Comparison of ENCODE assay signal across 15 cellular contexts in the genomic region with DNA sequence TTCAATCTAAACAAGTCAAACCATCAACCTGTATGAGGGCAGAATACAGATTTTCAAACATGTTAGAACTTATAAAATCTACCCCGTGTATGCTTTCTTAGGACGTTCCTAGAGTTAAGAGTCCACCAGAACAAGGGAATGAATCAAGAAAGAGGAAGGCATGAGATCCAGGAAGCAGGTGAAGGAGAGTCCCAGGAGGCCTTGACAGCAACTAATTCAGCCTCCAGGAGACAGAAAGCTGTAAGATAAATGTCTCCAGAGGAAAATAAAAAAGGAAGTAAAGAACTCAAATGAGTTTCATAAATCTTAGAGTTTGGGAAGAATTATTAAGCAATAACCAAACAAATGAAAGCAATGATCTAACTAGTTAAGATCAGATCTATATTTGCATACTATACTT. TPM values are rescaled to one million over a fixed set of nuclear protein-coding genes. Genes with fewer than 3 reads are reported as not detected.
DNase-seq lines count a peak whose midpoint lies in the region; ATAC-seq, FAIRE-seq and TF ChIP-seq lines count a peak whose summit lies in the region.
"Had no signal": no experiment of that assay in that cellular context is flagged by ENCODE, and none has a peak within 500 bp of the region (broad histone marks: within the 10 kb centered on the region; RNA-seq: fewer than 3 reads in every experiment).

No MANE protein-coding gene starts in this region.

- peaks cover 31% of the 10 kb centered on the region for H3K36me3 Mint-ChIP-seq in brain

- H3K4me3 ChIP-seq in HepG2 (replicated peaks in 1 of 3; ENCODE audit: insufficient read depth in 1 of 3, low read depth in 2 of 3, low read length in 3 of 3) (0 out of 6 replicates have a peak overlapping the region, but pooled peaks of 1 of the 3 experiments have one; percentile 1), right lobe of liver (no peak overlapping the region), OCI-LY7 (ENCODE audit: low read depth, low read length, poor library complexity, severe bottlenecking) (peak overlapping the region; percentile 100), subcutaneous abdominal adipose tissue (ENCODE audit: low read depth in 1 of 5, low read length in 5 of 5) (no peak overlapping the region)

- H3K27ac Mint-ChIP-seq in brain: peak overlapping the region in 1 of 5 experiments; percentile 24

- peaks cover 0 to 3% (median 0%) of the 10 kb centered on the region in 5 experiments for H3K9me3 Mint-ChIP-seq in brain
- H3K9me3 Mint-ChIP-seq: IgD-negative memory B cell had no signal

- ATAC-seq in HepG2 (no peak), right lobe of liver (no peak)
- ATAC-seq: right cardiac atrium had no signal

- intact Hi-C loops in HepG2 (cut with micrococcal nuclease; ENCODE audit: unreplicated experiment) (loop anchor here (5.0 kb wide), 1 partner anchor 741 kb away; no protein-coding TSS in a partner anchor), right lobe of liver (cut with DNase I) (no loop called here), OCI-LY7 (cut with micrococcal nuclease; ENCODE audit: unreplicated experiment) (loop anchor here (5.0 to 10.0 kb wide), 5 partner anchors 154 to 376 kb away; a partner anchor contains a TSS)

- no peak overlapping the region for H3K27ac ChIP-seq in HepG2 (ENCODE audit: extremely low read length, insufficient read depth, low read length)
- H3K27ac ChIP-seq in right lobe of liver: no peak overlapping the region
- peak overlapping the region; percentile 20 for H3K27ac ChIP-seq in OCI-LY7 (ENCODE audit: low read depth, low read length, poor library complexity, severe bottlenecking)
- no peak overlapping the region for H3K27ac ChIP-seq in subcutaneous abdominal adipose tissue (ENCODE audit: low read depth, low read length)
- no peak overlapping the region for H3K27ac ChIP-seq in RWPE1

- BruUV-seq in HepG2 (replicated peaks; lab: Mats Ljungman, UMichigan): no TSS peak
- no TSS peak for BruUV-seq in OCI-LY7 (replicated peaks; lab: Mats Ljungman, UMichigan)

- H3K4me2 ChIP-seq in HepG2 (ENCODE audit: low read depth, low read length) (peak overlapping the region; percentile 91), OCI-LY7 (ENCODE audit: low read length) (peak overlapping the region; percentile 98)

- H3K36me3 ChIP-seq in HepG2 (replicated peaks in 1 of 2; ENCODE audit: control insufficient read depth in 1 of 2, insufficient read depth in 2 of 2, low read length in 2 of 2) (peaks cover 21 to 51% of the 10 kb centered on the region in 2 experiments), right lobe of liver (peaks cover 0 to 39% (median 7%) of the 10 kb centered on the region in 4 donors), OCI-LY7 (ENCODE audit: insufficient read depth, low read length) (peaks cover 62% of the 10 kb centered on the region), subcutaneous abdominal adipose tissue (ENCODE audit: control insufficient read depth in 5 of 5, insufficient read depth in 5 of 5, low read length in 5 of 5) (peaks cover 17 to 38% (median 24%) of the 10 kb centered on the region in 5 donors)

- TF ChIP-seq RAD21 in HepG2 (CRISPR knock-in tag; IDR thresholded peaks at IDR 0.05): no peak

- POLR2A ChIA-PET in HepG2 (lab: Yijun Ruan, JAX) (no interaction called here), OCI-LY7 (lab: Charles Lee) (interaction anchor here (0.6 kb wide), 1 partner anchor 292 kb away, joined by 3 read pairs; no protein-coding TSS in a partner anchor), RWPE1 (lab: Yijun Ruan, JAX; ENCODE audit: low non-redundant PET) (no interaction called here)

- H3K9ac ChIP-seq in HepG2 (ENCODE audit: insufficient read depth, low read depth, low read length): peak overlapping the region; percentile 14; the same call in 1 of the 2 replicates
- H3K9ac ChIP-seq in subcutaneous abdominal adipose tissue (ENCODE audit: low read length in 5 of 5): peak overlapping the region in 4 of 5 donors; percentile 5 to 92 (median 56)

- FAIRE-seq in HepG2 (lab: Jason Lieb, UNC): no peak

- H3K4me1 Mint-ChIP-seq in brain: peaks cover 61% of the 10 kb centered on the region

- H3K4me1 ChIP-seq in HepG2 (ENCODE audit: insufficient read depth, low read length): peaks cover 48% of the 10 kb centered on the region
- peaks cover 0 to 28% (median 7%) of the 10 kb centered on the region in 4 donors for H3K4me1 ChIP-seq in right lobe of liver
- peaks cover 27% of the 10 kb centered on the region for H3K4me1 ChIP-seq in OCI-LY7 (ENCODE audit: insufficient read depth, low read length, poor library complexity, severe bottlenecking)
- H3K4me1 ChIP-seq in subcutaneous abdominal adipose tissue (ENCODE audit: control insufficient read depth in 5 of 5, insufficient read depth in 5 of 5, low read length in 5 of 5): peaks cover 3 to 29% (median 28%) of the 10 kb centered on the region in 5 donors

- in situ Hi-C loops in HepG2 (cut with HindIII; ENCODE audit: extremely low pct_ligation_motif_present, low pct_unique_long_range_greater_than_20kb): loop anchor here (10.0 to 25.0 kb wide), 2 partner anchors 121 to 329 kb away; a partner anchor contains a TSS

- TF ChIP-seq POLR2A in HepG2 (IDR thresholded peaks at IDR 0.05; ENCODE audit: insufficient read depth in 1 of 2, low read depth in 2 of 2, low read length in 2 of 2) (no peak), right lobe of liver (IDR thresholded peaks at IDR 0.05) (no peak)

- 76% methylated on average over 2 of the region's 2 CpGs for WGBS in HepG2 (ENCODE audit: low lambda C conversion rate)
- WGBS in right lobe of liver (ENCODE audit: insufficient coverage, low coverage, low lambda C conversion rate, missing lambda C conversion rate): 17% methylated on average over 2 of the region's 2 CpGs

- H3K79me2 ChIP-seq in HepG2 (ENCODE audit: insufficient read depth, low read length) (peaks cover 64% of the 10 kb centered on the region), OCI-LY7 (ENCODE audit: insufficient read depth, low read depth, low read length) (peaks cover 65% of the 10 kb centered on the region)

- H3K9me3 ChIP-seq in HepG2 (ENCODE audit: low read length) (peaks cover 2% of the 10 kb centered on the region; the same call in 1 of the 2 replicates), right lobe of liver (no peaks in the 10 kb centered on the region), OCI-LY7 (ENCODE audit: low read length) (no peaks in the 10 kb centered on the region), subcutaneous abdominal adipose tissue (ENCODE audit: control insufficient read depth in 5 of 5, low read length in 5 of 5) (no peaks in the 10 kb centered on the region)

- peaks cover 4% of the 10 kb centered on the region for H3K27me3 Mint-ChIP-seq in brain
- H3K27me3 Mint-ChIP-seq: IgD-negative memory B cell had no signal

- H2AFZ ChIP-seq in HepG2 (ENCODE audit: low read length) (no peak overlapping the region), OCI-LY7 (ENCODE audit: low read length) (no peak overlapping the region)

- H3K9me2 ChIP-seq in OCI-LY7 (ENCODE audit: insufficient read depth, low read length): no peaks in the 10 kb centered on the region

- no peaks in the 10 kb centered on the region; the same call in none of the 2 replicates for H4K20me1 ChIP-seq in HepG2 (ENCODE audit: insufficient read depth, low read length)
- H4K20me1 ChIP-seq in OCI-LY7 (ENCODE audit: insufficient read depth, low read length): peaks cover 36% of the 10 kb centered on the region

- TF ChIP-seq EP300 in HepG2 (IDR thresholded peaks at IDR 0.05; ENCODE audit: low read depth in 2 of 2, low read length in 2 of 2) (no peak), HepG2 (CRISPR knock-in tag; IDR thresholded peaks at IDR 0.05; ENCODE audit: borderline replicate concordance) (no peak)

- H3K27me3 ChIP-seq in HepG2 (ENCODE audit: control insufficient read depth in 1 of 2, insufficient read depth in 2 of 2, low read length in 2 of 2) (no peaks in the 10 kb centered on the region; a peak in 1 of 5 replicates), right lobe of liver (no peaks in the 10 kb centered on the region), subcutaneous abdominal adipose tissue (ENCODE audit: control insufficient read depth in 5 of 5, insufficient read depth in 4 of 5, low read length in 5 of 5) (no peaks in the 10 kb centered on the region)

- DNase-seq in HepG2 (ENCODE audit: low spot score) (no peak), right lobe of liver (no peak), OCI-LY7 (ENCODE audit: low spot score) (no peak), hepatic stellate cell (ENCODE audit: low spot score) (no peak), NCI-H2171 (lab: John Stamatoyannopoulos, UW) (no peak), RWPE1 (ENCODE audit: low spot score) (no peak)
- DNase-seq: aorta; foreskin fibroblast; NCI-H2029; right cardiac atrium; stimulated activated CD4-positive, alpha-beta T cell treated with anti-CD3 and anti-CD28 coated beads, Interleukin-4, amount 100 ng/mL, for 4 hours; SW 1271 had no signal

- TF ChIP-seq CTCF in HepG2 (CRISPR knock-in tag; IDR thresholded peaks at IDR 0.05) (no peak), right lobe of liver (IDR thresholded peaks at IDR 0.05) (no peak), OCI-LY7 (conservative IDR thresholded peaks at IDR 0.05; ENCODE audit: low read length) (no peak), brain (conservative IDR thresholded peaks at IDR 0.05) (no peak), RWPE1 (conservative IDR thresholded peaks at IDR 0.05; ENCODE audit: low read depth) (no peak)

- CTCF ChIA-PET in HepG2 (lab: Yijun Ruan, JAX; ENCODE audit: low intra/inter-chr PET ratio, low total read pairs) (no interaction called here), OCI-LY7 (lab: Charles Lee; ENCODE audit: unreplicated experiment) (no interaction called here), RWPE1 (lab: Yijun Ruan, JAX) (no interaction called here)

- peak overlapping the region; percentile 31 to 94 (median 58) for H3K4me3 Mint-ChIP-seq in brain

RNA-seq across cellular contexts. Expression of a gene that starts 2.7 kb away (rescaled TPM):
- 149 and 169 TPM in 2 replicates for total RNA-seq in HepG2 (2016; rRNA removed; fragmentation: Illumina TruSeq; extraction: Trizol)
- 102 and 109 TPM in 2 replicates for total RNA-seq in HepG2 (2016; cell fraction: cytosol; rRNA removed; fragmentation: Illumina TruSeq; extraction: Trizol; ENCODE audit: low read depth)
- total RNA-seq in HepG2 (2016; cell fraction: insoluble cytoplasmic fraction; rRNA removed; fragmentation: Illumina TruSeq; extraction: Trizol): 149 and 160 TPM in 2 replicates
- total RNA-seq in HepG2 (2016; cell fraction: membrane; rRNA removed; fragmentation: Illumina TruSeq; extraction: Trizol): 211 and 234 TPM in 2 replicates
- total RNA-seq in HepG2 (2016; cell fraction: nucleus; rRNA removed; fragmentation: Illumina TruSeq; extraction: Trizol): 80.9 and 96.6 TPM in 2 replicates
- polyA plus RNA-seq in HepG2 (2011; rRNA removed): 68.3 and 82.3 TPM in 2 replicates
- 30.2 and 39.5 TPM in 2 replicates for polyA plus RNA-seq in HepG2 (2011; cell fraction: cytosol; rRNA removed)
- 39.2 and 41.3 TPM in 2 replicates for polyA plus RNA-seq in HepG2 (2011; cell fraction: nucleus; rRNA removed)
- 76.6 and 93.4 TPM in 2 replicates for polyA plus RNA-seq in HepG2 (2012)
- 116 and 129 TPM in 2 replicates for polyA plus RNA-seq in HepG2 (2016; cell fraction: cytosol; fragmentation: Illumina TruSeq; extraction: Trizol; ENCODE audit: low read depth)
- 172 and 183 TPM in 2 replicates for polyA plus RNA-seq in HepG2 (2016; cell fraction: insoluble cytoplasmic fraction; fragmentation: Illumina TruSeq; extraction: Trizol; ENCODE audit: low read depth)
- polyA plus RNA-seq in HepG2 (2016; cell fraction: membrane; fragmentation: Illumina TruSeq; extraction: Trizol; ENCODE audit: low read depth): 185 and 200 TPM in 2 replicates
- 132 and 135 TPM in 2 replicates for polyA plus RNA-seq in HepG2 (2016; cell fraction: nucleus; fragmentation: Illumina TruSeq; extraction: Trizol; ENCODE audit: insufficient read depth, low read depth)
- 44.7 and 45.9 TPM in 2 replicates for polyA minus RNA-seq in HepG2 (2011; rRNA and poly(A)+ RNA removed; ENCODE audit: low replicate concordance)
- 31.4 and 39.7 TPM in 2 replicates for polyA minus RNA-seq in HepG2 (2011; cell fraction: cytosol; rRNA and poly(A)+ RNA removed)
- polyA minus RNA-seq in HepG2 (2011; cell fraction: nucleus; rRNA and poly(A)+ RNA removed): 67.1 and 72.9 TPM in 2 replicates
- total RNA-seq in right lobe of liver: 10 to 100 TPM; 16.9 to 24.1 (median 20.2) TPM
- total RNA-seq in OCI-LY7 (2014; rRNA removed; shearing (Covaris generic)): 78.5 and 90.0 TPM in 2 replicates
- 105 and 106 TPM in 2 replicates for total RNA-seq in OCI-LY7 (2022)
- 65.3 TPM for polyA plus RNA-seq in brain (ENCODE audit: insufficient read depth, low read depth, low replicate concordance)

Comparison
In these comparisons a context has a peak if more than half of its experiments do, and no peak if none do; other contexts are left out.
1. intact Hi-C loops: an anchor here in HepG2 (5.0 kb wide) and OCI-LY7 (5.0 to 10.0 kb wide); none called in right lobe of liver.